ENCODE assay signal across 1 cellular context in genomic region chr11:61332823-61333637, GRCh38.
TF ChIP-seq lines count a peak whose summit lies in the region.

TSS of gene DDB1 (minus strand) at chr11:61333105. CDS start at chr11:61332968, 137 bp downstream.
TSS of gene TKFC (plus strand) at chr11:61333228. CDS start at chr11:61334729, 1,501 bp downstream.

TF ChIP-seq in HepG2, 621 proteins besides CTCF, POLR2A, EP300 and RAD21 (continued from another document and continues in another):
- TF ChIP-seq DMTF1 (CRISPR knock-in tag; IDR thresholded peaks at IDR 0.05) (peak; percentile 98; the same call in 1 of the 2 replicates), ZNF687 (CRISPR knock-in tag; IDR thresholded peaks at IDR 0.05) (peak; percentile 97), ZNF598 (CRISPR knock-in tag; IDR thresholded peaks at IDR 0.05; ENCODE audit: borderline replicate concordance) (peak; percentile 65; the same call in 1 of the 2 replicates), ZFP36 (IDR thresholded peaks at IDR 0.05; ENCODE audit: borderline replicate concordance, low read depth, low read length, partially characterized antibody) (no peak), STAT6 (CRISPR knock-in tag; IDR thresholded peaks at IDR 0.05; ENCODE audit: borderline replicate concordance) (0 out of 2 replicates have a peak, but pooled peaks have one; percentile 54), NFATC3 (CRISPR knock-in tag; IDR thresholded peaks at IDR 0.05) (no peak), STAG1 (CRISPR knock-in tag; IDR thresholded peaks at IDR 0.05) (no peak), YEATS2 (CRISPR knock-in tag; IDR thresholded peaks at IDR 0.05; ENCODE audit: borderline replicate concordance) (peak; percentile 99), SIN3B (IDR thresholded peaks at IDR 0.05; ENCODE audit: low read length) (0 out of 2 replicates have a peak, but pooled peaks have one; percentile 42), ZNF891 (CRISPR knock-in tag; IDR thresholded peaks at IDR 0.05) (peak; percentile 68), ZBED4 (CRISPR knock-in tag; IDR thresholded peaks at IDR 0.05; ENCODE audit: borderline replicate concordance) (peak; percentile 40; the same call in 1 of the 2 replicates), CBX1 (IDR thresholded peaks at IDR 0.05; ENCODE audit: low read depth) (no peak), GRHL1 (CRISPR knock-in tag; conservative IDR thresholded peaks at IDR 0.05) (no peak), FOSL1 (CRISPR knock-in tag; IDR thresholded peaks at IDR 0.05; ENCODE audit: borderline replicate concordance) (0 out of 2 replicates have a peak, but pooled peaks have one; percentile 2), ZNF350 (CRISPR knock-in tag; IDR thresholded peaks at IDR 0.05; ENCODE audit: borderline replicate concordance, low read depth) (peak; percentile 93), UBTF (CRISPR knock-in tag; IDR thresholded peaks at IDR 0.05) (peak; percentile 85), ZNF317 (CRISPR knock-in tag; IDR thresholded peaks at IDR 0.05) (peak; percentile 51; the same call in 1 of the 2 replicates), NONO (IDR thresholded peaks at IDR 0.05) (no peak), NONO (CRISPR knock-in tag; conservative IDR thresholded peaks at IDR 0.05) (peak; percentile 71), PRPF4 (IDR thresholded peaks at IDR 0.05; ENCODE audit: low read depth, low read length, poor library complexity, severe bottlenecking) (no peak), FOXA1 (IDR thresholded peaks at IDR 0.05) (no peak), FOXA1 (CRISPR knock-in tag; IDR thresholded peaks at IDR 0.05) (no peak), TCF7L2 (IDR thresholded peaks at IDR 0.05; ENCODE audit: low read depth, low read length) (no peak), ZNF160 (CRISPR knock-in tag; IDR thresholded peaks at IDR 0.05) (no peak; the same call in 1 of the 2 replicates), TEF (CRISPR knock-in tag; IDR thresholded peaks at IDR 0.05) (no peak), DZIP1 (CRISPR knock-in tag; IDR thresholded peaks at IDR 0.05) (peak; percentile 81; the same call in 1 of the 2 replicates), ZBTB14 (CRISPR knock-in tag; IDR thresholded peaks at IDR 0.05) (no peak), IRF9 (CRISPR knock-in tag; IDR thresholded peaks at IDR 0.05; ENCODE audit: borderline replicate concordance) (peak; percentile 61; the same call in 1 of the 2 replicates)
